Comparison of ENCODE assay signal across 11 cellular contexts in genomic region chr2:164789986-164790385, GRCh38.
"Had no signal": no experiment of that assay in that cellular context is flagged by ENCODE, and none has a peak within 500 bp of the region (broad histone marks: within the 10 kb centered on the region; RNA-seq: fewer than 3 reads in every experiment).

No MANE protein-coding gene starts in this region.

- H3K9ac ChIP-seq: GM23248 had no signal

- H3K9me3 ChIP-seq: HAP-1 had no signal

- ATAC-seq: GM23338, HCT116 had no signal

- H3K27ac ChIP-seq: GM23248 had no signal

- H3K4me2 ChIP-seq: GM23338 had no signal

- H3K36me3 ChIP-seq: HAP-1 had no signal

- DNase-seq: GM23248, GOT3, H7, H9, HCEC 1CT, HFFc6 had no signal

- H2AFZ ChIP-seq: GM23248, GM23338 had no signal

- FAIRE-seq: H1, H54 had no signal

- H3K4me3 ChIP-seq: GM23248, GM23338, HAP-1 had no signal
